ENCODE assay signal across 8 cellular contexts in genomic region chr1:244971524-244972216, GRCh38.
DNase-seq lines count a peak whose midpoint lies in the region; ATAC-seq lines count a peak whose summit lies in the region.

No MANE protein-coding gene starts in this region.

- H3K4me1 Mint-ChIP-seq in activated T-helper 1 cell treated with anti-CD3 and anti-CD28 coated beads, Interleukin-12 subunit alpha, Interleukin-12 subunit beta, Interleukin-2, Interleukin-4 antibody, amounts not matched to agents 30 ng/mL and 10 ng/mL and 1 ng/mL, durations not matched to agents 14 hours and 24 hours and 36 hours (ENCODE audit: low read depth) = peaks cover 21% of the 10 kb centered on the region
- peaks cover 5 to 8% of the 10 kb centered on the region in 2 donors for H3K4me1 Mint-ChIP-seq in stimulated activated naive B cell treated with anti-CD40 and anti-IgM and Interleukin-4, amounts not matched to agents 10 μg/mL and 1 μg/mL and 100 μg/mL, for 72 hours

- DNase-seq in HT-29 (ENCODE audit: low spot score) (peak; percentile 7), NK-92 (lab: John Stamatoyannopoulos, UW; ENCODE audit: unreplicated experiment) (no peak)
- DNase-seq in activated T-helper 1 cell treated with anti-CD3 and anti-CD28 coated beads, Interleukin-12 subunit alpha, Interleukin-12 subunit beta, Interleukin-2, Interleukin-4 antibody, amounts not matched to agents 30 ng/mL and 10 ng/mL and 1 ng/mL, durations not matched to agents 14 hours and 24 hours and 36 hours (ENCODE audit: low spot score) = no peak
- no peak for DNase-seq in stimulated activated naive B cell treated with anti-CD40 and anti-IgM and Interleukin-4, amounts not matched to agents 10 μg/mL and 1 μg/mL and 100 μg/mL, for 72 hours
- DNase-seq in stimulated activated CD4-positive, alpha-beta T cell treated with anti-CD3 and anti-CD28 coated beads, Interleukin-1b, Interleukin-23, amount 100 ng/mL, for 48 hours = no peak

- peak overlapping the region; percentile 100 for H3K27ac ChIP-seq in BLaER1

- peak overlapping the region; percentile 100 for H3K9ac ChIP-seq in BLaER1

- H3K36me3 Mint-ChIP-seq in activated T-helper 1 cell treated with anti-CD3 and anti-CD28 coated beads, Interleukin-12 subunit alpha, Interleukin-12 subunit beta, Interleukin-2, Interleukin-4 antibody, amounts not matched to agents 30 ng/mL and 10 ng/mL and 1 ng/mL, durations not matched to agents 14 hours and 24 hours and 36 hours (ENCODE audit: low read depth) = peaks cover 3% of the 10 kb centered on the region
- H3K36me3 Mint-ChIP-seq in stimulated activated naive B cell treated with anti-CD40 and anti-IgM and Interleukin-4, amounts not matched to agents 10 μg/mL and 1 μg/mL and 100 μg/mL, for 72 hours = no peaks in the 10 kb centered on the region

- peak overlapping the region; percentile 98 for H3K27ac Mint-ChIP-seq in activated T-helper 1 cell treated with anti-CD3 and anti-CD28 coated beads, Interleukin-12 subunit alpha, Interleukin-12 subunit beta, Interleukin-2, Interleukin-4 antibody, amounts not matched to agents 30 ng/mL and 10 ng/mL and 1 ng/mL, durations not matched to agents 14 hours and 24 hours and 36 hours
- peak overlapping the region; percentile 100 for H3K27ac Mint-ChIP-seq in stimulated activated naive B cell treated with anti-CD40 and anti-IgM and Interleukin-4, amounts not matched to agents 10 μg/mL and 1 μg/mL and 100 μg/mL, for 72 hours

- peaks cover 2% of the 10 kb centered on the region for H3K27me3 Mint-ChIP-seq in activated T-helper 1 cell treated with anti-CD3 and anti-CD28 coated beads, Interleukin-12 subunit alpha, Interleukin-12 subunit beta, Interleukin-2, Interleukin-4 antibody, amounts not matched to agents 30 ng/mL and 10 ng/mL and 1 ng/mL, durations not matched to agents 14 hours and 24 hours and 36 hours (ENCODE audit: insufficient read depth)
- no peaks in the 10 kb centered on the region for H3K27me3 Mint-ChIP-seq in stimulated activated naive B cell treated with anti-CD40 and anti-IgM and Interleukin-4, amounts not matched to agents 10 μg/mL and 1 μg/mL and 100 μg/mL, for 72 hours

- H3K9me3 Mint-ChIP-seq in activated T-helper 1 cell treated with anti-CD3 and anti-CD28 coated beads, Interleukin-12 subunit alpha, Interleukin-12 subunit beta, Interleukin-2, Interleukin-4 antibody, amounts not matched to agents 30 ng/mL and 10 ng/mL and 1 ng/mL, durations not matched to agents 14 hours and 24 hours and 36 hours = no peaks in the 10 kb centered on the region
- no peaks in the 10 kb centered on the region for H3K9me3 Mint-ChIP-seq in stimulated activated naive B cell treated with anti-CD40 and anti-IgM and Interleukin-4, amounts not matched to agents 10 μg/mL and 1 μg/mL and 100 μg/mL, for 72 hours

- H3K27me3 ChIP-seq in BLaER1 = no peaks in the 10 kb centered on the region

- ATAC-seq in stimulated activated naive B cell treated with anti-CD40 and anti-IgM and Interleukin-4, amounts not matched to agents 10 μg/mL and 1 μg/mL and 100 μg/mL, for 72 hours (replicated peaks) = no peak
- no peak for ATAC-seq in HG03457 (IDR thresholded peaks at IDR 0.05; ENCODE audit: unreplicated experiment)

- H3K36me3 ChIP-seq in BLaER1 = peaks cover 12% of the 10 kb centered on the region; the same call in 1 of the 2 replicates

- H4K20me1 ChIP-seq in BLaER1 = no peaks in the 10 kb centered on the region

- H3K4me3 ChIP-seq in BLaER1 (peak overlapping the region; percentile 80), iPS-11a (ENCODE audit: low read depth, low read length) (peak overlapping the region; percentile 62)

- intact Hi-C loops in activated T-helper 1 cell treated with anti-CD3 and anti-CD28 coated beads, Interleukin-12 subunit alpha, Interleukin-12 subunit beta, Interleukin-2, Interleukin-4 antibody, amounts not matched to agents 30 ng/mL and 10 ng/mL and 1 ng/mL, durations not matched to agents 14 hours and 24 hours and 36 hours (cut with micrococcal nuclease) = loop anchor here (1.0 to 10.0 kb wide), 8 partner anchors 170 to 1717 kb away; partner anchors contain the start of genes ADSS2, AKT3 and CEP170

- peak overlapping the region; percentile 92 for H3K4me3 Mint-ChIP-seq in activated T-helper 1 cell treated with anti-CD3 and anti-CD28 coated beads, Interleukin-12 subunit alpha, Interleukin-12 subunit beta, Interleukin-2, Interleukin-4 antibody, amounts not matched to agents 30 ng/mL and 10 ng/mL and 1 ng/mL, durations not matched to agents 14 hours and 24 hours and 36 hours
- peak overlapping the region; percentile 92 to 97 for H3K4me3 Mint-ChIP-seq in stimulated activated naive B cell treated with anti-CD40 and anti-IgM and Interleukin-4, amounts not matched to agents 10 μg/mL and 1 μg/mL and 100 μg/mL, for 72 hours

- peak overlapping the region; percentile 82 for H3K4me2 ChIP-seq in BLaER1

- H3K4me1 ChIP-seq in BLaER1 = peaks cover 26% of the 10 kb centered on the region

- no peaks in the 10 kb centered on the region for H3K9me3 ChIP-seq in BLaER1
